Comparison of ENCODE assay signal across 1 cellular context in genomic region chr20:38599410-38599882, GRCh38.
A peak's percentile ranks its signal among the peaks of the same experiment; 100 is the strongest.
TF ChIP-seq lines count a peak whose summit lies in the region.

No MANE protein-coding gene starts in this region.

TF ChIP-seq in HepG2, 621 proteins besides CTCF, POLR2A, EP300 and RAD21 (continues in another document):
- TF ChIP-seq BCL6 (CRISPR knock-in tag; IDR thresholded peaks at IDR 0.05): 0 out of 2 replicates have a peak, but pooled peaks have one; percentile 20
- TF ChIP-seq ATF7-NPFF (CRISPR knock-in tag; IDR thresholded peaks at IDR 0.05; ENCODE audit: low read depth): peak; percentile 29; the same call in 1 of the 2 replicates
- TF ChIP-seq GABPB1 (CRISPR knock-in tag; IDR thresholded peaks at IDR 0.05): peak; percentile 49; the same call in 1 of the 2 replicates
- no peak; the same call in 1 of the 2 replicates for TF ChIP-seq SAP130 (CRISPR knock-in tag; IDR thresholded peaks at IDR 0.05; ENCODE audit: low read depth)
- peak; percentile 61; the same call in 1 of the 2 replicates for TF ChIP-seq ZNF350 (CRISPR knock-in tag; IDR thresholded peaks at IDR 0.05; ENCODE audit: borderline replicate concordance, low read depth)
- peak; percentile 51; the same call in 1 of the 2 replicates for TF ChIP-seq ZNF331 (CRISPR knock-in tag; IDR thresholded peaks at IDR 0.05)
- TF ChIP-seq MIER3 (CRISPR knock-in tag; IDR thresholded peaks at IDR 0.05; ENCODE audit: borderline replicate concordance): peak; percentile 54; the same call in 1 of the 2 replicates
- TF ChIP-seq HDAC2 (CRISPR knock-in tag; IDR thresholded peaks at IDR 0.05): peak; percentile 42; the same call in 1 of the 2 replicates
- TF ChIP-seq TOPORS (CRISPR knock-in tag; IDR thresholded peaks at IDR 0.05): no peak
- 0 out of 2 replicates have a peak, but pooled peaks have one; percentile 45 for TF ChIP-seq ZNF292 (CRISPR knock-in tag; IDR thresholded peaks at IDR 0.05; ENCODE audit: borderline replicate concordance, low read depth)
- TF ChIP-seq ZFP91 (CRISPR knock-in tag; IDR thresholded peaks at IDR 0.05; ENCODE audit: borderline replicate concordance): peak; percentile 56
- TF ChIP-seq, protein P1, sequence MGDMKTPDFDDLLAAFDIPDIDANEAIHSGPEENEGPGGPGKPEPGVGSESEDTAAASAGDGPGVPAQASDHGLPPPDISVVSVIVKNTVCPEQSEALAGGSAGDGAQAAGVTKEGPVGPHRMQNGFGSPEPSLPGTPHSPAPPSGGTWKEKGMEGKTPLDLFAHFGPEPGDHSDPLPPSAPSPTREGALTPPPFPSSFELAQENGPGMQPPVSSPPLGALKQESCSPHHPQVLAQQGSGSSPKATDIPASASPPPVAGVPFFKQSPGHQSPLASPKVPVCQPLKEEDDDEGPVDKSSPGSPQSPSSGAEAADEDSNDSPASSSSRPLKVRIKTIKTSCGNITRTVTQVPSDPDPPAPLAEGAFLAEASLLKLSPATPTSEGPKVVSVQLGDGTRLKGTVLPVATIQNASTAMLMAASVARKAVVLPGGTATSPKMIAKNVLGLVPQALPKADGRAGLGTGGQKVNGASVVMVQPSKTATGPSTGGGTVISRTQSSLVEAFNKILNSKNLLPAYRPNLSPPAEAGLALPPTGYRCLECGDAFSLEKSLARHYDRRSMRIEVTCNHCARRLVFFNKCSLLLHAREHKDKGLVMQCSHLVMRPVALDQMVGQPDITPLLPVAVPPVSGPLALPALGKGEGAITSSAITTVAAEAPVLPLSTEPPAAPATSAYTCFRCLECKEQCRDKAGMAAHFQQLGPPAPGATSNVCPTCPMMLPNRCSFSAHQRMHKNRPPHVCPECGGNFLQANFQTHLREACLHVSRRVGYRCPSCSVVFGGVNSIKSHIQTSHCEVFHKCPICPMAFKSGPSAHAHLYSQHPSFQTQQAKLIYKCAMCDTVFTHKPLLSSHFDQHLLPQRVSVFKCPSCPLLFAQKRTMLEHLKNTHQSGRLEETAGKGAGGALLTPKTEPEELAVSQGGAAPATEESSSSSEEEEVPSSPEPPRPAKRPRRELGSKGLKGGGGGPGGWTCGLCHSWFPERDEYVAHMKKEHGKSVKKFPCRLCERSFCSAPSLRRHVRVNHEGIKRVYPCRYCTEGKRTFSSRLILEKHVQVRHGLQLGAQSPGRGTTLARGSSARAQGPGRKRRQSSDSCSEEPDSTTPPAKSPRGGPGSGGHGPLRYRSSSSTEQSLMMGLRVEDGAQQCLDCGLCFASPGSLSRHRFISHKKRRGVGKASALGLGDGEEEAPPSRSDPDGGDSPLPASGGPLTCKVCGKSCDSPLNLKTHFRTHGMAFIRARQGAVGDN (CRISPR knock-in tag; IDR thresholded peaks at IDR 0.05): peak; percentile 71
- no peak for TF ChIP-seq POGK (CRISPR knock-in tag; conservative IDR thresholded peaks at IDR 0.05)
- no peak for TF ChIP-seq MLLT10 (CRISPR knock-in tag; IDR thresholded peaks at IDR 0.05)
- TF ChIP-seq, protein P2, sequence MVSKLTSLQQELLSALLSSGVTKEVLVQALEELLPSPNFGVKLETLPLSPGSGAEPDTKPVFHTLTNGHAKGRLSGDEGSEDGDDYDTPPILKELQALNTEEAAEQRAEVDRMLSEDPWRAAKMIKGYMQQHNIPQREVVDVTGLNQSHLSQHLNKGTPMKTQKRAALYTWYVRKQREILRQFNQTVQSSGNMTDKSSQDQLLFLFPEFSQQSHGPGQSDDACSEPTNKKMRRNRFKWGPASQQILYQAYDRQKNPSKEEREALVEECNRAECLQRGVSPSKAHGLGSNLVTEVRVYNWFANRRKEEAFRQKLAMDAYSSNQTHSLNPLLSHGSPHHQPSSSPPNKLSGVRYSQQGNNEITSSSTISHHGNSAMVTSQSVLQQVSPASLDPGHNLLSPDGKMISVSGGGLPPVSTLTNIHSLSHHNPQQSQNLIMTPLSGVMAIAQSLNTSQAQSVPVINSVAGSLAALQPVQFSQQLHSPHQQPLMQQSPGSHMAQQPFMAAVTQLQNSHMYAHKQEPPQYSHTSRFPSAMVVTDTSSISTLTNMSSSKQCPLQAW (CRISPR knock-in tag; IDR thresholded peaks at IDR 0.05): 0 out of 2 replicates have a peak, but pooled peaks have one; percentile 33
- TF ChIP-seq BRCA1 (CRISPR knock-in tag; IDR thresholded peaks at IDR 0.05): no peak
- peak; percentile 41; the same call in 1 of the 2 replicates for TF ChIP-seq SALL1 (CRISPR knock-in tag; IDR thresholded peaks at IDR 0.05)
- TF ChIP-seq MAFG (CRISPR knock-in tag; IDR thresholded peaks at IDR 0.05): 0 out of 2 replicates have a peak, but pooled peaks have one; percentile 20
- 0 out of 2 replicates have a peak, but pooled peaks have one; percentile 24 for TF ChIP-seq REPIN1 (CRISPR knock-in tag; IDR thresholded peaks at IDR 0.05; ENCODE audit: borderline replicate concordance, low read depth)
- peak; percentile 38; the same call in 1 of the 2 replicates for TF ChIP-seq HOXA3 (CRISPR knock-in tag; IDR thresholded peaks at IDR 0.05)
- peak; percentile 55; the same call in 1 of the 2 replicates for TF ChIP-seq ZNF615 (CRISPR knock-in tag; IDR thresholded peaks at IDR 0.05; ENCODE audit: borderline replicate concordance)
- TF ChIP-seq, protein P3, sequence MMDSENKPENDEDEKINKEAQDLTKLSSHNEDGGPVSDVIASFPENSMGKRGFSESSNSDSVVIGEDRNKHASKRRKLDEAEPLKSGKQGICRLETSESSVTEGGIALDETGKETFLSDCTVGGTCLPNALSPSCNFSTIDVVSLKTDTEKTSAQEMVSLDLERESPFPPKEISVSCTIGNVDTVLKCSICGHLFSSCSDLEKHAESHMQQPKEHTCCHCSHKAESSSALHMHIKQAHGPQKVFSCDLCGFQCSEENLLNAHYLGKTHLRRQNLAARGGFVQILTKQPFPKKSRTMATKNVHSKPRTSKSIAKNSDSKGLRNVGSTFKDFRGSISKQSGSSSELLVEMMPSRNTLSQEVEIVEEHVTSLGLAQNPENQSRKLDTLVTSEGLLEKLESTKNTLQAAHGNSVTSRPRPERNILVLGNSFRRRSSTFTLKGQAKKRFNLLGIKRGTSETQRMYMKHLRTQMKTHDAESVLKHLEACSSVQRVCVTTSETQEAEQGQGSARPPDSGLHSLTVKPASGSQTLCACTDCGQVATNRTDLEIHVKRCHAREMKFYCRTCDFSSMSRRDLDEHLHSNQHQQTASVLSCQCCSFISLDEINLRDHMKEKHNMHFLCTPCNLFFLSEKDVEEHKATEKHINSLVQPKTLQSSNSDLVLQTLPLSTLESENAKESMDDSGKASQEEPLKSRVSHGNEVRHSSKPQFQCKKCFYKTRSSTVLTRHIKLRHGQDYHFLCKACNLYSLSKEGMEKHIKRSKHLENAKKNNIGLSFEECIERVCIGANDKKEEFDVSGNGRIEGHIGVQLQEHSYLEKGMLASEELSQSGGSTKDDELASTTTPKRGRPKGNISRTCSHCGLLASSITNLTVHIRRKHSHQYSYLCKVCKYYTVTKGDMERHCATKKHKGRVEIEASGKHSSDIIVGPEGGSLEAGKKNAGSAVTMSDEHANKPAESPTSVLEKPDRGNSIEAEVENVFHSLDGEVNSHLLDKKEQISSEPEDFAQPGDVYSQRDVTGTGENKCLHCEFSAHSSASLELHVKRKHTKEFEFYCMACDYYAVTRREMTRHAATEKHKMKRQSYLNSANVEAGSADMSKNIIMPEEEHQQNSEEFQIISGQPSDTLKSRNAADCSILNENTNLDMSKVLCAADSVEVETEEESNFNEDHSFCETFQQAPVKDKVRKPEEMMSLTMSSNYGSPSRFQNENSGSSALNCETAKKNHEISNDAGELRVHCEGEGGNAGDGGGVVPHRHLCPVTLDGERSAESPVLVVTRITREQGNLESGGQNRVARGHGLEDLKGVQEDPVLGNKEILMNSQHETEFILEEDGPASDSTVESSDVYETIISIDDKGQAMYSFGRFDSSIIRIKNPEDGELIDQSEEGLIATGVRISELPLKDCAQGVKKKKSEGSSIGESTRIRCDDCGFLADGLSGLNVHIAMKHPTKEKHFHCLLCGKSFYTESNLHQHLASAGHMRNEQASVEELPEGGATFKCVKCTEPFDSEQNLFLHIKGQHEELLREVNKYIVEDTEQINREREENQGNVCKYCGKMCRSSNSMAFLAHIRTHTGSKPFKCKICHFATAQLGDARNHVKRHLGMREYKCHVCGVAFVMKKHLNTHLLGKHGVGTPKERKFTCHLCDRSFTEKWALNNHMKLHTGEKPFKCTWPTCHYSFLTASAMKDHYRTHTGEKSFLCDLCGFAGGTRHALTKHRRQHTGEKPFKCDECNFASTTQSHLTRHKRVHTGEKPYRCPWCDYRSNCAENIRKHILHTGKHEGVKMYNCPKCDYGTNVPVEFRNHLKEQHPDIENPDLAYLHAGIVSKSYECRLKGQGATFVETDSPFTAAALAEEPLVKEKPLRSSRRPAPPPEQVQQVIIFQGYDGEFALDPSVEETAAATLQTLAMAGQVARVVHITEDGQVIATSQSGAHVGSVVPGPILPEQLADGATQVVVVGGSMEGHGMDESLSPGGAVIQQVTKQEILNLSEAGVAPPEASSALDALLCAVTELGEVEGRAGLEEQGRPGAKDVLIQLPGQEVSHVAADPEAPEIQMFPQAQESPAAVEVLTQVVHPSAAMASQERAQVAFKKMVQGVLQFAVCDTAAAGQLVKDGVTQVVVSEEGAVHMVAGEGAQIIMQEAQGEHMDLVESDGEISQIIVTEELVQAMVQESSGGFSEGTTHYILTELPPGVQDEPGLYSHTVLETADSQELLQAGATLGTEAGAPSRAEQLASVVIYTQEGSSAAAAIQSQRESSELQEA (CRISPR knock-in tag; IDR thresholded peaks at IDR 0.05; ENCODE audit: not compliant biosample characterization): peak; percentile 42
- peak; percentile 52; the same call in 1 of the 2 replicates for TF ChIP-seq SPEN (CRISPR knock-in tag; IDR thresholded peaks at IDR 0.05; ENCODE audit: low read depth)
- peak; percentile 32 for TF ChIP-seq HNRNPLL (IDR thresholded peaks at IDR 0.05; ENCODE audit: low read depth, low read length, poor library complexity, severe bottlenecking)
- 0 out of 2 replicates have a peak, but pooled peaks have one; percentile 32 for TF ChIP-seq ELF1 (CRISPR knock-in tag; IDR thresholded peaks at IDR 0.05)
- TF ChIP-seq RARA (CRISPR knock-in tag; IDR thresholded peaks at IDR 0.05): peak; percentile 42; the same call in 1 of the 2 replicates
- peak; percentile 39; the same call in 1 of the 2 replicates for TF ChIP-seq ZNF644 (CRISPR knock-in tag; IDR thresholded peaks at IDR 0.05; ENCODE audit: low read depth)
- peak; percentile 69; the same call in 1 of the 2 replicates for TF ChIP-seq CBX5 (CRISPR knock-in tag; IDR thresholded peaks at IDR 0.05; ENCODE audit: borderline replicate concordance)
- no peak for TF ChIP-seq PRPF4 (IDR thresholded peaks at IDR 0.05; ENCODE audit: low read depth, low read length, poor library complexity, severe bottlenecking)
- 0 out of 2 replicates have a peak, but pooled peaks have one; percentile 46 for TF ChIP-seq DNMT1 (CRISPR knock-in tag; IDR thresholded peaks at IDR 0.05)
- no peak for TF ChIP-seq LCORL (IDR thresholded peaks at IDR 0.05)
- peak; percentile 43; the same call in 1 of the 2 replicates for TF ChIP-seq LCORL (CRISPR knock-in tag; IDR thresholded peaks at IDR 0.05)
- TF ChIP-seq, protein P4, sequence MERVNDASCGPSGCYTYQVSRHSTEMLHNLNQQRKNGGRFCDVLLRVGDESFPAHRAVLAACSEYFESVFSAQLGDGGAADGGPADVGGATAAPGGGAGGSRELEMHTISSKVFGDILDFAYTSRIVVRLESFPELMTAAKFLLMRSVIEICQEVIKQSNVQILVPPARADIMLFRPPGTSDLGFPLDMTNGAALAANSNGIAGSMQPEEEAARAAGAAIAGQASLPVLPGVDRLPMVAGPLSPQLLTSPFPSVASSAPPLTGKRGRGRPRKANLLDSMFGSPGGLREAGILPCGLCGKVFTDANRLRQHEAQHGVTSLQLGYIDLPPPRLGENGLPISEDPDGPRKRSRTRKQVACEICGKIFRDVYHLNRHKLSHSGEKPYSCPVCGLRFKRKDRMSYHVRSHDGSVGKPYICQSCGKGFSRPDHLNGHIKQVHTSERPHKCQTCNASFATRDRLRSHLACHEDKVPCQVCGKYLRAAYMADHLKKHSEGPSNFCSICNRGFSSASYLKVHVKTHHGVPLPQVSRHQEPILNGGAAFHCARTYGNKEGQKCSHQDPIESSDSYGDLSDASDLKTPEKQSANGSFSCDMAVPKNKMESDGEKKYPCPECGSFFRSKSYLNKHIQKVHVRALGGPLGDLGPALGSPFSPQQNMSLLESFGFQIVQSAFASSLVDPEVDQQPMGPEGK (CRISPR knock-in tag; IDR thresholded peaks at IDR 0.05): peak; percentile 53; the same call in 1 of the 2 replicates
- 0 out of 2 replicates have a peak, but pooled peaks have one; percentile 29 for TF ChIP-seq KAT8 (CRISPR knock-in tag; IDR thresholded peaks at IDR 0.05)
- 0 out of 2 replicates have a peak, but pooled peaks have one; percentile 35 for TF ChIP-seq HOXD1 (CRISPR knock-in tag; IDR thresholded peaks at IDR 0.05)
- no peak for TF ChIP-seq ZNF556 (CRISPR knock-in tag; IDR thresholded peaks at IDR 0.05; ENCODE audit: borderline replicate concordance)
- TF ChIP-seq ETV6 (CRISPR knock-in tag; conservative IDR thresholded peaks at IDR 0.05): 0 out of 2 replicates have a peak, but pooled peaks have one; percentile 34
- TF ChIP-seq MIXL1 (CRISPR knock-in tag; IDR thresholded peaks at IDR 0.05): 0 out of 2 replicates have a peak, but pooled peaks have one; percentile 17
- TF ChIP-seq RELA (CRISPR knock-in tag; IDR thresholded peaks at IDR 0.05): 0 out of 2 replicates have a peak, but pooled peaks have one; percentile 55
- TF ChIP-seq ISX (CRISPR knock-in tag; conservative IDR thresholded peaks at IDR 0.05): no peak
- no peak for TF ChIP-seq CREB1 (IDR thresholded peaks at IDR 0.05)
- no peak for TF ChIP-seq CREB1 (CRISPR knock-in tag; IDR thresholded peaks at IDR 0.05)
- no peak for TF ChIP-seq RARG (CRISPR knock-in tag; IDR thresholded peaks at IDR 0.05; ENCODE audit: low read depth)
- no peak for TF ChIP-seq ZNF772 (CRISPR knock-in tag; IDR thresholded peaks at IDR 0.05)
- TF ChIP-seq SRSF9 (IDR thresholded peaks at IDR 0.05; ENCODE audit: borderline replicate concordance, insufficient read depth, low read depth, low read length, poor library complexity, severe bottlenecking): no peak
